1 cellular context compared by ENCODE assay signal in the genomic region with DNA sequence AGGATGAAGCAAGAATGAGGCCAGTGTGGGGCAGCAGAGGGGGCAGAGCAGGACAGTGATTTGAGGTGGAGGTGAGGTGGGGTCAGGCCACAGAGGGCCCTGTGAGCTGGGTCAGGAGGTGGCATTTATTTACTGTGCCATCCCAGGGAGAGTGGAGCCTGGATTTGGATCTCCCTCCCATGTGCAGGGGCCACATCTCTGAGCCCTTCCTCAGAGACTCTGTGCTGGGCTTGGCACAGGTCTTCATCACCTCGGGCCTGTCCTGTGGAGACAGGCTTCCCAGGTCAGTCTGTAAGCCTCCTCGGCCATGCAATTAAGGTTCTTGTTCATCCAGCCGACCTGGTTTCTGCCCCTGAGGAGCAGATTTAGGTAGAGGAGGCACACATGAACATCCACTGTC.
TF ChIP-seq lines count a peak whose summit lies in the region.

No MANE protein-coding gene starts in this region.

TF ChIP-seq in GM23338, 12 proteins besides CTCF, POLR2A, EP300 and RAD21 (continued from another document):
- TF ChIP-seq, protein P1, sequence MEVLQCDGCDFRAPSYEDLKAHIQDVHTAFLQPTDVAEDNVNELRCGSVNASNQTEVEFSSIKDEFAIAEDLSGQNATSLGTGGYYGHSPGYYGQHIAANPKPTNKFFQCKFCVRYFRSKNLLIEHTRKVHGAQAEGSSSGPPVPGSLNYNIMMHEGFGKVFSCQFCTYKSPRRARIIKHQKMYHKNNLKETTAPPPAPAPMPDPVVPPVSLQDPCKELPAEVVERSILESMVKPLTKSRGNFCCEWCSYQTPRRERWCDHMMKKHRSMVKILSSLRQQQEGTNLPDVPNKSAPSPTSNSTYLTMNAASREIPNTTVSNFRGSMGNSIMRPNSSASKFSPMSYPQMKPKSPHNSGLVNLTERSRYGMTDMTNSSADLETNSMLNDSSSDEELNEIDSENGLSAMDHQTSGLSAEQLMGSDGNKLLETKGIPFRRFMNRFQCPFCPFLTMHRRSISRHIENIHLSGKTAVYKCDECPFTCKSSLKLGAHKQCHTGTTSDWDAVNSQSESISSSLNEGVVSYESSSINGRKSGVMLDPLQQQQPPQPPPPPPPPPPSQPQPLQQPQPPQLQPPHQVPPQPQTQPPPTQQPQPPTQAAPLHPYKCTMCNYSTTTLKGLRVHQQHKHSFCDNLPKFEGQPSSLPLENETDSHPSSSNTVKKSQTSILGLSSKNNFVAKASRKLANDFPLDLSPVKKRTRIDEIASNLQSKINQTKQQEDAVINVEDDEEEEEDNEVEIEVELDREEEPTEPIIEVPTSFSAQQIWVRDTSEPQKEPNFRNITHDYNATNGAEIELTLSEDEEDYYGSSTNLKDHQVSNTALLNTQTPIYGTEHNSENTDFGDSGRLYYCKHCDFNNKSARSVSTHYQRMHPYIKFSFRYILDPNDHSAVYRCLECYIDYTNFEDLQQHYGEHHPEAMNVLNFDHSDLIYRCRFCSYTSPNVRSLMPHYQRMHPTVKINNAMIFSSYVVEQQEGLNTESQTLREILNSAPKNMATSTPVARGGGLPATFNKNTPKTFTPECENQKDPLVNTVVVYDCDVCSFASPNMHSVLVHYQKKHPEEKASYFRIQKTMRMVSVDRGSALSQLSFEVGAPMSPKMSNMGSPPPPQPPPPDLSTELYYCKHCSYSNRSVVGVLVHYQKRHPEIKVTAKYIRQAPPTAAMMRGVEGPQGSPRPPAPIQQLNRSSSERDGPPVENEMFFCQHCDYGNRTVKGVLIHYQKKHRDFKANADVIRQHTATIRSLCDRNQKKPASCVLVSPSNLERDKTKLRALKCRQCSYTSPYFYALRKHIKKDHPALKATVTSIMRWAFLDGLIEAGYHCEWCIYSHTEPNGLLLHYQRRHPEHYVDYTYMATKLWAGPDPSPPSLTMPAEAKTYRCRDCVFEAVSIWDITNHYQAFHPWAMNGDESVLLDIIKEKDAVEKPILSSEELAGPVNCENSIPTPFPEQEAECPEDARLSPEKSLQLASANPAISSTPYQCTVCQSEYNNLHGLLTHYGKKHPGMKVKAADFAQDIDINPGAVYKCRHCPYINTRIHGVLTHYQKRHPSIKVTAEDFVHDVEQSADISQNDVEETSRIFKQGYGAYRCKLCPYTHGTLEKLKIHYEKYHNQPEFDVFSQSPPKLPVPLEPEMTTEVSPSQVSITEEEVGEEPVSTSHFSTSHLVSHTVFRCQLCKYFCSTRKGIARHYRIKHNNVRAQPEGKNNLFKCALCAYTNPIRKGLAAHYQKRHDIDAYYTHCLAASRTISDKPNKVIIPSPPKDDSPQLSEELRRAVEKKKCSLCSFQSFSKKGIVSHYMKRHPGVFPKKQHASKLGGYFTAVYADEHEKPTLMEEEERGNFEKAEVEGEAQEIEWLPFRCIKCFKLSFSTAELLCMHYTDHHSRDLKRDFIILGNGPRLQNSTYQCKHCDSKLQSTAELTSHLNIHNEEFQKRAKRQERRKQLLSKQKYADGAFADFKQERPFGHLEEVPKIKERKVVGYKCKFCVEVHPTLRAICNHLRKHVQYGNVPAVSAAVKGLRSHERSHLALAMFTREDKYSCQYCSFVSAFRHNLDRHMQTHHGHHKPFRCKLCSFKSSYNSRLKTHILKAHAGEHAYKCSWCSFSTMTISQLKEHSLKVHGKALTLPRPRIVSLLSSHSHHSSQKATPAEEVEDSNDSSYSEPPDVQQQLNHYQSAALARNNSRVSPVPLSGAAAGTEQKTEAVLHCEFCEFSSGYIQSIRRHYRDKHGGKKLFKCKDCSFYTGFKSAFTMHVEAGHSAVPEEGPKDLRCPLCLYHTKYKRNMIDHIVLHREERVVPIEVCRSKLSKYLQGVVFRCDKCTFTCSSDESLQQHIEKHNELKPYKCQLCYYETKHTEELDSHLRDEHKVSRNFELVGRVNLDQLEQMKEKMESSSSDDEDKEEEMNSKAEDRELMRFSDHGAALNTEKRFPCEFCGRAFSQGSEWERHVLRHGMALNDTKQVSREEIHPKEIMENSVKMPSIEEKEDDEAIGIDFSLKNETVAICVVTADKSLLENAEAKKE (CRISPR knock-in tag; IDR thresholded peaks at IDR 0.05) = no peak
- TF ChIP-seq, protein P2, sequence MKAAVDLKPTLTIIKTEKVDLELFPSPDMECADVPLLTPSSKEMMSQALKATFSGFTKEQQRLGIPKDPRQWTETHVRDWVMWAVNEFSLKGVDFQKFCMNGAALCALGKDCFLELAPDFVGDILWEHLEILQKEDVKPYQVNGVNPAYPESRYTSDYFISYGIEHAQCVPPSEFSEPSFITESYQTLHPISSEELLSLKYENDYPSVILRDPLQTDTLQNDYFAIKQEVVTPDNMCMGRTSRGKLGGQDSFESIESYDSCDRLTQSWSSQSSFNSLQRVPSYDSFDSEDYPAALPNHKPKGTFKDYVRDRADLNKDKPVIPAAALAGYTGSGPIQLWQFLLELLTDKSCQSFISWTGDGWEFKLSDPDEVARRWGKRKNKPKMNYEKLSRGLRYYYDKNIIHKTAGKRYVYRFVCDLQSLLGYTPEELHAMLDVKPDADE (IDR thresholded peaks at IDR 0.05) = no peak
- no peak for TF ChIP-seq ZNF331 (CRISPR knock-in tag; IDR thresholded peaks at IDR 0.05; ENCODE audit: low read depth)
